In genomic region chr1:95953005-95953404, GRCh38 we compare ENCODE assay signal across 10 cellular contexts.
DNase-seq lines count a peak whose midpoint lies in the region; TF ChIP-seq lines count a peak whose summit lies in the region.
"Had no signal": no experiment of that assay in that cellular context is flagged by ENCODE, and none has a peak within 500 bp of the region (broad histone marks: within the 10 kb centered on the region; RNA-seq: fewer than 3 reads in every experiment).

No MANE protein-coding gene starts in this region.

- DNase-seq in ELR (ENCODE audit: low read depth) (peak; percentile 30), NCI-H1436 (lab: John Stamatoyannopoulos, UW) (peak; percentile 28), choroid plexus epithelial cell (ENCODE audit: low read depth) (peak; percentile 22), activated T-cell treated with anti-CD3 and anti-CD28 coated beads for 4 hours (no peak)
- DNase-seq in activated CD8-positive, alpha-beta memory T cell treated with anti-CD3 and anti-CD28 coated beads, Interleukin-2, amount 50 U/mL, for 4 hours = no peak
- DNase-seq in activated effector memory CD4-positive, alpha-beta T cell treated with anti-CD3 and anti-CD28 coated beads, Interleukin-2, amount 50 U/mL, for 16 hours = no peak
- DNase-seq in stimulated activated CD4-positive, alpha-beta T cell treated with anti-CD3 and anti-CD28 coated beads, Interleukin-2, amount 100 ng/mL, for 48 hours = no peak
- DNase-seq: activated CD8-positive, alpha-beta memory T cell treated with anti-CD3 and anti-CD28 coated beads, Interleukin-2, amount 50 U/mL, for 48 hours; erythroblast had no signal

- H3K4me1 Mint-ChIP-seq in nephron = peaks cover 27% of the 10 kb centered on the region

- no peak overlapping the region for H3K4me3 ChIP-seq in choroid plexus epithelial cell (ENCODE audit: low read depth, low read length)

- TF ChIP-seq CTCF in choroid plexus epithelial cell (conservative IDR thresholded peaks at IDR 0.05; ENCODE audit: low read depth, low read length) (peak; percentile 26), nephron (IDR thresholded peaks at IDR 0.05; ENCODE audit: unreplicated experiment in 3 of 3) (peak; percentile 35 to 38 (median 36))

- no peaks in the 10 kb centered on the region for H3K9me3 Mint-ChIP-seq in nephron

- H3K4me3 Mint-ChIP-seq in nephron = no peak overlapping the region

- no peaks in the 10 kb centered on the region for H3K36me3 Mint-ChIP-seq in nephron (ENCODE audit: low read depth)

- H3K27ac Mint-ChIP-seq in nephron = peak overlapping the region; percentile 26 to 49 (median 34)

- no peaks in the 10 kb centered on the region for H3K27me3 Mint-ChIP-seq in nephron (ENCODE audit: low read depth)

Comparison
In these comparisons a context has a peak if more than half of its experiments do, and no peak if none do; other contexts are left out.
1. DNase-seq: peak in ELR (single experiment), NCI-H1436 (single experiment) and choroid plexus epithelial cell (single experiment); none in activated CD8-positive, alpha-beta memory T cell treated with anti-CD3 and anti-CD28 coated beads, Interleukin-2, amount 50 U/mL, for 4 hours (single experiment), activated effector memory CD4-positive, alpha-beta T cell treated with anti-CD3 and anti-CD28 coated beads, Interleukin-2, amount 50 U/mL, for 16 hours (single experiment), stimulated activated CD4-positive, alpha-beta T cell treated with anti-CD3 and anti-CD28 coated beads, Interleukin-2, amount 100 ng/mL, for 48 hours (0 of 2) and activated T-cell treated with anti-CD3 and anti-CD28 coated beads for 4 hours (single experiment).